Comparison of ENCODE assay signal across 14 cellular contexts in genomic region chr1:46528297-46528955, GRCh38. TPM values are rescaled to one million over a fixed set of nuclear protein-coding genes. Genes with fewer than 3 reads are reported as not detected.
DNase-seq lines count a peak whose midpoint lies in the region; FAIRE-seq and TF ChIP-seq lines count a peak whose summit lies in the region.
"Had no signal": no experiment of that assay in that cellular context is flagged by ENCODE, and none has a peak within 500 bp of the region (broad histone marks: within the 10 kb centered on the region; RNA-seq: fewer than 3 reads in every experiment).

No MANE protein-coding gene starts in this region.

- DNase-seq in activated CD4-positive, alpha-beta T cell treated with anti-CD3 and anti-CD28 coated beads, Interleukin-2, amount 10 ng/mL, durations not matched to agents 7 days and 5 days, result no peak
- no peak for DNase-seq in activated CD4-positive, alpha-beta T cell treated with anti-CD3 and anti-CD28 coated beads, Interleukin-2, amount 50 U/mL, for 4 hours
- DNase-seq in retinal pigment epithelial cell (ENCODE audit: low read depth), result no peak
- no peak for DNase-seq in mammary epithelial cell
- DNase-seq in UCSD-AML1 (lab: John Stamatoyannopoulos, UW; ENCODE audit: unreplicated experiment), result no peak
- DNase-seq in HTR-8/SVneo (ENCODE audit: insufficient read length, low spot score), result no peak

- H3K36me3 Mint-ChIP-seq in activated CD4-positive, alpha-beta T cell treated with anti-CD3 and anti-CD28 coated beads, Interleukin-2, amount 10 ng/mL, durations not matched to agents 7 days and 5 days (ENCODE audit: low read depth), result no peaks in the 10 kb centered on the region
- H3K36me3 Mint-ChIP-seq in brain, result no peaks in the 10 kb centered on the region

- H3K79me2 ChIP-seq in mammary epithelial cell (ENCODE audit: insufficient read depth, low read length), result no peaks in the 10 kb centered on the region
- H3K79me2 ChIP-seq: parathyroid adenoma had no signal

- no peaks in the 10 kb centered on the region for H3K9me3 Mint-ChIP-seq in activated CD4-positive, alpha-beta T cell treated with anti-CD3 and anti-CD28 coated beads, Interleukin-2, amount 10 ng/mL, durations not matched to agents 7 days and 5 days
- peaks cover 0 to 2% (median 0%) of the 10 kb centered on the region in 5 experiments for H3K9me3 Mint-ChIP-seq in brain

- BruUV-seq in mammary epithelial cell (replicated peaks; lab: Mats Ljungman, UMichigan), result no TSS peak

- no peak overlapping the region for H2AFZ ChIP-seq in mammary epithelial cell (ENCODE audit: low read depth, low read length)
- H2AFZ ChIP-seq: parathyroid adenoma had no signal

- H3K4me1 Mint-ChIP-seq in activated CD4-positive, alpha-beta T cell treated with anti-CD3 and anti-CD28 coated beads, Interleukin-2, amount 10 ng/mL, durations not matched to agents 7 days and 5 days, result peaks cover 18% of the 10 kb centered on the region
- peaks cover 57% of the 10 kb centered on the region for H3K4me1 Mint-ChIP-seq in brain

- peaks cover 26% of the 10 kb centered on the region for H3K27me3 Mint-ChIP-seq in activated CD4-positive, alpha-beta T cell treated with anti-CD3 and anti-CD28 coated beads, Interleukin-2, amount 10 ng/mL, durations not matched to agents 7 days and 5 days
- peaks cover 78% of the 10 kb centered on the region for H3K27me3 Mint-ChIP-seq in brain

- H3K27me3 ChIP-seq in mammary epithelial cell (ENCODE audit: insufficient read depth, low read length), result no peaks in the 10 kb centered on the region

- in situ Hi-C loops in mammary epithelial cell (cut with MboI; ENCODE audit: low sequenced_read_pairs in 2 of 2), result loop anchor here (5.0 to 10.0 kb wide), 2 partner anchors 51 to 84 kb away; no protein-coding TSS in a partner anchor

- CTCF ChIA-PET in activated CD4-positive, alpha-beta T cell treated with anti-CD3 and anti-CD28 coated beads, Interleukin-2, amount 10 ng/mL, durations not matched to agents 7 days and 5 days (lab: Charles Lee), result interaction anchor here (1.0 to 4.8 kb wide), 12 partner anchors 27 to 197 kb away, joined by 3 to 18 read pairs (median 6); no protein-coding TSS in a partner anchor
- CTCF ChIA-PET in mammary epithelial cell (lab: Charles Lee; ENCODE audit: low non-redundant PET), result interaction anchor here (0.6 kb wide), 2 partner anchors 51 to 57 kb away, joined by 3 read pairs; no protein-coding TSS in a partner anchor

- H3K27ac ChIP-seq in mammary epithelial cell (ENCODE audit: insufficient read depth, low read depth, low read length), result no peak overlapping the region
- H3K27ac ChIP-seq: esophagus squamous epithelium, parathyroid adenoma, SK-N-MC had no signal

- dilution Hi-C loops in mammary epithelial cell (cut with HindIII; ENCODE audit: low sequenced_read_pairs), result loop anchor here (5.0 to 10.0 kb wide), 2 partner anchors 51 to 114 kb away; no protein-coding TSS in a partner anchor

- TF ChIP-seq EP300 in Ishikawa (IDR thresholded peaks at IDR 0.05; ENCODE audit: borderline replicate concordance), result no peak

- no peak for FAIRE-seq in HTR-8/SVneo (lab: Jason Lieb, UNC)
- FAIRE-seq: astrocyte had no signal

- intact Hi-C loops in mammary epithelial cell (cut with micrococcal nuclease), result loop anchor here (1.0 to 10.0 kb wide), 6 partner anchors 20 to 184 kb away; partner anchors contain the start of gene NSUN4

- no peaks in the 10 kb centered on the region for H4K20me1 ChIP-seq in mammary epithelial cell (ENCODE audit: insufficient read depth, low read length)

- peak overlapping the region; percentile 4 for H3K27ac Mint-ChIP-seq in activated CD4-positive, alpha-beta T cell treated with anti-CD3 and anti-CD28 coated beads, Interleukin-2, amount 10 ng/mL, durations not matched to agents 7 days and 5 days
- peak overlapping the region in 4 of 5 experiments; percentile 10 to 59 (median 14) for H3K27ac Mint-ChIP-seq in brain

- peak; percentile 27; the same call in 1 of the 2 replicates for TF ChIP-seq RAD21 in Ishikawa (IDR thresholded peaks at IDR 0.05; ENCODE audit: low read depth)

- 56% methylated on average over 11 of the region's 11 CpGs for WGBS in mammary epithelial cell (ENCODE audit: low coverage, missing lambda C conversion rate)

- H3K4me2 ChIP-seq in mammary epithelial cell (ENCODE audit: insufficient read depth, low read depth, low read length), result no peak overlapping the region

- TF ChIP-seq CTCF in brain (conservative IDR thresholded peaks at IDR 0.05) (peak; percentile 38 to 66), retinal pigment epithelial cell (conservative IDR thresholded peaks at IDR 0.05; ENCODE audit: low read depth, low read length) (peak; percentile 51), mammary epithelial cell (conservative IDR thresholded peaks at IDR 0.05 in 1 of 2, IDR thresholded peaks at IDR 0.05 in 1 of 2; ENCODE audit: extremely low read depth in 1 of 2, insufficient read depth in 1 of 2, low read depth in 1 of 2, low read length in 2 of 2) (no peak)

- no peaks in the 10 kb centered on the region for H3K9me3 ChIP-seq in mammary epithelial cell (replicated peaks; ENCODE audit: insufficient read depth, low read length)
- H3K9me3 ChIP-seq: esophagus squamous epithelium had no signal

- no peak overlapping the region for H3K9ac ChIP-seq in mammary epithelial cell (ENCODE audit: insufficient read depth, low read length)
- H3K9ac ChIP-seq: parathyroid adenoma had no signal

- H3K4me3 ChIP-seq in retinal pigment epithelial cell (ENCODE audit: low read length) (no peak overlapping the region), mammary epithelial cell (replicated peaks in 1 of 3; ENCODE audit: insufficient read depth in 1 of 3, low read depth in 2 of 3, low read length in 3 of 3) (no peak overlapping the region)
- H3K4me3 ChIP-seq: esophagus squamous epithelium, SK-N-MC had no signal

- no peaks in the 10 kb centered on the region for H3K36me3 ChIP-seq in mammary epithelial cell (ENCODE audit: insufficient read depth, low read length)
- H3K36me3 ChIP-seq: esophagus squamous epithelium had no signal

- H3K4me3 Mint-ChIP-seq in activated CD4-positive, alpha-beta T cell treated with anti-CD3 and anti-CD28 coated beads, Interleukin-2, amount 10 ng/mL, durations not matched to agents 7 days and 5 days, result no peak overlapping the region
- peak overlapping the region in 1 of 5 experiments; percentile 2 for H3K4me3 Mint-ChIP-seq in brain

- peaks cover 13% of the 10 kb centered on the region for H3K4me1 ChIP-seq in mammary epithelial cell (ENCODE audit: insufficient read depth, low read length)

- POLR2A ChIA-PET in activated CD4-positive, alpha-beta T cell treated with anti-CD3 and anti-CD28 coated beads, Interleukin-2, amount 10 ng/mL, durations not matched to agents 7 days and 5 days (lab: Charles Lee), result no interaction called here

TF ChIP-seq in Ishikawa, 13 proteins besides CTCF, POLR2A, EP300 and RAD21:
- TF ChIP-seq USF1 (IDR thresholded peaks at IDR 0.05), result no peak
TF ChIP-seq in Ishikawa: peak in this region for 0.

RNA-seq across cellular contexts. Expression of gene KNCN, which starts 23.0 kb away (rescaled TPM):
- not detected for total RNA-seq in activated CD4-positive, alpha-beta T cell treated with anti-CD3 and anti-CD28 coated beads, Interleukin-2, amount 10 ng/mL, durations not matched to agents 7 days and 5 days
- 0.54 TPM for polyA plus RNA-seq in brain (ENCODE audit: insufficient read depth, low read depth, low replicate concordance)
- total RNA-seq in mammary epithelial cell, result not detected
- not detected for polyA plus RNA-seq in mammary epithelial cell
- not detected for polyA minus RNA-seq in mammary epithelial cell
- total RNA-seq: activated CD8-positive, alpha-beta memory T cell treated with anti-CD3 and anti-CD28 coated beads for 36 hours; astrocyte; esophagus squamous epithelium; left cardiac atrium had no signal

RNA-seq across cellular contexts. Expression of gene DMBX1, which starts 38.8 kb away (rescaled TPM):
- total RNA-seq in activated CD4-positive, alpha-beta T cell treated with anti-CD3 and anti-CD28 coated beads, Interleukin-2, amount 10 ng/mL, durations not matched to agents 7 days and 5 days, result under 1 TPM in 1 of 2 experiments, not detected in 1; 0.10 TPM
- polyA plus RNA-seq in brain (ENCODE audit: insufficient read depth, low read depth, low replicate concordance) (not detected), mammary epithelial cell (not detected)
- not detected for total RNA-seq in mammary epithelial cell
- not detected for polyA minus RNA-seq in mammary epithelial cell
- total RNA-seq: activated CD8-positive, alpha-beta memory T cell treated with anti-CD3 and anti-CD28 coated beads for 36 hours; esophagus squamous epithelium; left cardiac atrium had no signal

Comparison
In these comparisons a context has a peak if more than half of its experiments do, and no peak if none do; other contexts are left out.
1. CTCF ChIP-seq: peak in brain (2 of 2) and retinal pigment epithelial cell (single experiment); none in mammary epithelial cell (0 of 2).